ENCODE assay signal across 1 cellular context in the genomic region with DNA sequence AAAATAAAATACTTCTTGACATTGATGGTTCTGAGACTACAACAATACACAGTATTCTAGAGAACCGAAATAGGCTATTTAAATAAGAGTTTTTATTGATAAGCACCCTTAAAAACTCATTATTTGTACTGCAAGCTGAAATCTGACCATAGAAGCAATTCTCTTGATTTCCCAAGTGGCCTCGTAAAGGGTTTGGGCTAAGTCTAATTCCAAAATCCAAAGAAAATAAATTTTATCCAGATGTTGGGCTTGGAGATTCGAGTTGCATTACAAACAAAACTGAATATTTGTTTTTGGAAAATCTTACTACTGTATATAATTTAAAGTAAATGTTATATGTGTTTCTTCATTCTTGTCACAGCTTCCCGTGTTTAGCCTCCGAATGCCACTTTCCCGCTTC.
TF ChIP-seq lines count a peak whose summit lies in the region.

No MANE protein-coding gene starts in this region.

TF ChIP-seq in neural cell, 6 proteins besides CTCF, POLR2A, EP300 and RAD21:
- no peak for TF ChIP-seq REST (IDR thresholded peaks at IDR 0.05; ENCODE audit: borderline replicate concordance)
- TF ChIP-seq EZH2 (IDR thresholded peaks at IDR 0.05; ENCODE audit: borderline replicate concordance, insufficient read depth, low read length, poor library complexity, severe bottlenecking), result no peak
- no peak for TF ChIP-seq SMC3 (conservative IDR thresholded peaks at IDR 0.05; ENCODE audit: poor library complexity)
- no peak for TF ChIP-seq TAF1 (IDR thresholded peaks at IDR 0.05; ENCODE audit: low read depth)
- no peak for TF ChIP-seq POLR2AphosphoS5 (IDR thresholded peaks at IDR 0.05)
- no peak for TF ChIP-seq MXI1 (conservative IDR thresholded peaks at IDR 0.05; ENCODE audit: poor library complexity, severe bottlenecking)
